21 cellular contexts compared by ENCODE assay signal in the genomic region with DNA sequence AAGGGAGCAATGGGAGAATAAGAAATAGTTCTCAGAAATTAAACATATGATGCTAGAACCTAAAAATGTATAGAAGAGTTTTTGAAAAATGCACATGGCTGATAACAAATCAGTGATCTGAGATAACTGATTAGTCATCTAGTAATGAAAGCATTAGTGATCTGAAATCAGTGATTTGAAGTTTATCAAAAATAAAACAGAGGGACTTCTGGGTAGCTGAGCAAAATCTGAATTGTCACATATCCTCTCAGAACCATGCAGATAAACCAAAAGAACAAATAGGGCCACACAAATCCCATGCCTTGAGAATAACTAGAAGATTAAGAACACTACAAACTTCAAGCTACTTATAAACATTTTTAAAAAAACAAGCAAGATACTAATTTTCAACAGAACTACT.
"Had no signal": no experiment of that assay in that cellular context is flagged by ENCODE, and none has a peak within 500 bp of the region (broad histone marks: within the 10 kb centered on the region; RNA-seq: fewer than 3 reads in every experiment).

No MANE protein-coding gene starts in this region.

- H3K4me2 ChIP-seq: SK-N-SH had no signal

- FAIRE-seq: HTR-8/SVneo had no signal

- H3K36me3 Mint-ChIP-seq: IgD-negative memory B cell had no signal

- H3K9me3 ChIP-seq: MG63, SK-N-SH had no signal

- ATAC-seq: Panc1 had no signal

- H3K4me1 Mint-ChIP-seq: IgD-negative memory B cell had no signal

- H3K27ac Mint-ChIP-seq: IgD-negative memory B cell had no signal

- H3K9ac ChIP-seq: SK-N-SH had no signal

- H3K27ac ChIP-seq: HL-60, RWPE1 had no signal

- H3K9me2 ChIP-seq: SK-N-SH had no signal

- H3K4me3 Mint-ChIP-seq: IgD-negative memory B cell had no signal

- DNase-seq: MG63, NCI-H1092, NCI-H1105 treated with DMSO at 0.1 percent for 48 hours, NCI-H1417 treated with DMSO at 0.1 percent for 48 hours, NCI-H146, NCI-H1694 treated with DMSO at 0.1 percent for 48 hours, NCI-H1930, NCI-H2081, NCI-H2107, NCI-H2227 treated with DMSO at 0.1 percent for 48 hours, NCI-H524, NCI-H526 treated with DMSO at 0.1 percent for 48 hours, NCI-H748 treated with DMSO at 0.1 percent for 48 hours, SHP77, SK-N-SH, SW 1271 had no signal

- H3K4me3 ChIP-seq: MG63 had no signal

- H3K36me3 ChIP-seq: MG63 had no signal
